3 cellular contexts compared by ENCODE assay signal in genomic region chr14:101774814-101775213, GRCh38.
TF ChIP-seq lines count a peak whose summit lies in the region.

No MANE protein-coding gene starts in this region.

TF ChIP-seq in SK-N-SH, 30 proteins besides CTCF, POLR2A, EP300 and RAD21 (continued from another document):
- TF ChIP-seq RCOR1 (IDR thresholded peaks at IDR 0.05; ENCODE audit: low read length) = no peak
- TF ChIP-seq TEAD4 (IDR thresholded peaks at IDR 0.05; ENCODE audit: borderline replicate concordance, insufficient read depth) = no peak
- no peak for TF ChIP-seq ELF1 (IDR thresholded peaks at IDR 0.05)
- TF ChIP-seq, protein P1, sequence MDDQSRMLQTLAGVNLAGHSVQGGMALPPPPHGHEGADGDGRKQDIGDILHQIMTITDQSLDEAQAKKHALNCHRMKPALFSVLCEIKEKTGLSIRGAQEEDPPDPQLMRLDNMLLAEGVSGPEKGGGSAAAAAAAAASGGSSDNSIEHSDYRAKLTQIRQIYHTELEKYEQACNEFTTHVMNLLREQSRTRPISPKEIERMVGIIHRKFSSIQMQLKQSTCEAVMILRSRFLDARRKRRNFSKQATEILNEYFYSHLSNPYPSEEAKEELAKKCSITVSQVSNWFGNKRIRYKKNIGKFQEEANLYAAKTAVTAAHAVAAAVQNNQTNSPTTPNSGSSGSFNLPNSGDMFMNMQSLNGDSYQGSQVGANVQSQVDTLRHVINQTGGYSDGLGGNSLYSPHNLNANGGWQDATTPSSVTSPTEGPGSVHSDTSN (IDR thresholded peaks at IDR 0.05) = no peak
- no peak for TF ChIP-seq SMC3 (IDR thresholded peaks at IDR 0.05; ENCODE audit: low read depth, low read length)
- TF ChIP-seq, protein P2, sequence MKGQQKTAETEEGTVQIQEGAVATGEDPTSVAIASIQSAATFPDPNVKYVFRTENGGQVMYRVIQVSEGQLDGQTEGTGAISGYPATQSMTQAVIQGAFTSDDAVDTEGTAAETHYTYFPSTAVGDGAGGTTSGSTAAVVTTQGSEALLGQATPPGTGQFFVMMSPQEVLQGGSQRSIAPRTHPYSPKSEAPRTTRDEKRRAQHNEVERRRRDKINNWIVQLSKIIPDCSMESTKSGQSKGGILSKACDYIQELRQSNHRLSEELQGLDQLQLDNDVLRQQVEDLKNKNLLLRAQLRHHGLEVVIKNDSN (IDR thresholded peaks at IDR 0.05; ENCODE audit: borderline replicate concordance, low read depth) = no peak
- TF ChIP-seq TCF12 (IDR thresholded peaks at IDR 0.05) = no peak
- TF ChIP-seq, protein P3, sequence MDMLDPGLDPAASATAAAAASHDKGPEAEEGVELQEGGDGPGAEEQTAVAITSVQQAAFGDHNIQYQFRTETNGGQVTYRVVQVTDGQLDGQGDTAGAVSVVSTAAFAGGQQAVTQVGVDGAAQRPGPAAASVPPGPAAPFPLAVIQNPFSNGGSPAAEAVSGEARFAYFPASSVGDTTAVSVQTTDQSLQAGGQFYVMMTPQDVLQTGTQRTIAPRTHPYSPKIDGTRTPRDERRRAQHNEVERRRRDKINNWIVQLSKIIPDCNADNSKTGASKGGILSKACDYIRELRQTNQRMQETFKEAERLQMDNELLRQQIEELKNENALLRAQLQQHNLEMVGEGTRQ (IDR thresholded peaks at IDR 0.05; ENCODE audit: borderline replicate concordance, low read depth, low read length) = no peak
- no peak for TF ChIP-seq MXI1 (IDR thresholded peaks at IDR 0.05; ENCODE audit: low read depth, low read length)
- no peak for TF ChIP-seq SIN3A (IDR thresholded peaks at IDR 0.05; ENCODE audit: borderline replicate concordance, low read depth, low read length)
- TF ChIP-seq CHD2 (IDR thresholded peaks at IDR 0.05; ENCODE audit: low read length, partially characterized antibody) = no peak
- TF ChIP-seq RXRA (IDR thresholded peaks at IDR 0.05; ENCODE audit: borderline replicate concordance, low read depth) = no peak
- no peak for TF ChIP-seq NRF1 (IDR thresholded peaks at IDR 0.05; ENCODE audit: low read depth, low read length)

TF ChIP-seq in SK-N-SH treated with all-trans-retinoic acid at 6 μM for 48 hours, 23 proteins besides CTCF, POLR2A, EP300 and RAD21:
- TF ChIP-seq ARNTL (CRISPR knock-in tag; IDR thresholded peaks at IDR 0.05; ENCODE audit: borderline replicate concordance, low read depth) (no peak), ZNF8 (CRISPR knock-in tag; IDR thresholded peaks at IDR 0.05) (no peak), ZFP30 (CRISPR knock-in tag; IDR thresholded peaks at IDR 0.05) (no peak), PPARA (CRISPR knock-in tag; IDR thresholded peaks at IDR 0.05; ENCODE audit: borderline replicate concordance) (no peak), OSR1 (CRISPR knock-in tag; IDR thresholded peaks at IDR 0.05) (no peak), BACH2 (CRISPR knock-in tag; IDR thresholded peaks at IDR 0.05; ENCODE audit: borderline replicate concordance) (no peak), CSRNP3 (CRISPR knock-in tag; IDR thresholded peaks at IDR 0.05) (no peak), RARB (CRISPR knock-in tag; IDR thresholded peaks at IDR 0.05) (no peak), SNAI2 (CRISPR knock-in tag; IDR thresholded peaks at IDR 0.05) (no peak), TOX (CRISPR knock-in tag; IDR thresholded peaks at IDR 0.05; ENCODE audit: borderline replicate concordance) (no peak), ZNF565 (CRISPR knock-in tag; conservative IDR thresholded peaks at IDR 0.05; ENCODE audit: low read depth) (no peak), TSHZ2 (CRISPR knock-in tag; IDR thresholded peaks at IDR 0.05) (no peak), TCF4 (CRISPR knock-in tag; IDR thresholded peaks at IDR 0.05; ENCODE audit: borderline replicate concordance) (no peak), POU6F1 (CRISPR knock-in tag; IDR thresholded peaks at IDR 0.05; ENCODE audit: borderline replicate concordance, low read depth) (no peak), CSDC2 (CRISPR knock-in tag; IDR thresholded peaks at IDR 0.05) (no peak)

TF ChIP-seq in GM12878, 131 proteins besides CTCF, POLR2A, EP300 and RAD21 (continued from another document):
- peak; percentile 50; the same call in 1 of the 2 replicates for TF ChIP-seq MEF2A (IDR thresholded peaks at IDR 0.05; ENCODE audit: insufficient read depth, low read depth, low read length)
- no peak for TF ChIP-seq SMAD1 (IDR thresholded peaks at IDR 0.05; ENCODE audit: low read depth, partially characterized antibody)
- peak; percentile 39 for TF ChIP-seq RUNX3 (IDR thresholded peaks at IDR 0.05; ENCODE audit: low read length)
